19 cellular contexts compared by ENCODE assay signal in genomic region chr2:107595749-107596148, GRCh38.
DNase-seq lines count a peak whose midpoint lies in the region; ATAC-seq, FAIRE-seq and TF ChIP-seq lines count a peak whose summit lies in the region.
"Had no signal": no experiment of that assay in that cellular context is flagged by ENCODE, and none has a peak within 500 bp of the region (broad histone marks: within the 10 kb centered on the region; RNA-seq: fewer than 3 reads in every experiment).

No MANE protein-coding gene starts in this region.

- H3K9me1 ChIP-seq in IMR-90 (ENCODE audit: insufficient read depth, low read length): peaks cover 7% of the 10 kb centered on the region

- no peak overlapping the region for H2AK9ac ChIP-seq in IMR-90 (replicated peaks; ENCODE audit: low read depth, low read length, poor library complexity)

- TF ChIP-seq POLR2A in IMR-90 (IDR thresholded peaks at IDR 0.05; ENCODE audit: low read depth, low read length): no peak

- no peak overlapping the region for H2AK5ac ChIP-seq in IMR-90 (ENCODE audit: low read depth, low read length)

- H3K36me3 ChIP-seq in IMR-90 (ENCODE audit: control insufficient read depth, insufficient read depth, low read length): no peaks in the 10 kb centered on the region
- H3K36me3 ChIP-seq in bronchial epithelial cell (ENCODE audit: control insufficient read depth, insufficient read depth, low read length): no peaks in the 10 kb centered on the region
- H3K36me3 ChIP-seq: BE2C, right atrium auricular region, tibial artery had no signal

- no peak overlapping the region for H3K56ac ChIP-seq in IMR-90 (ENCODE audit: extremely low read depth, insufficient read depth, low read length)

- peak; percentile 51 for ATAC-seq in IMR-90 (ENCODE audit: low read depth)
- ATAC-seq in HG02884 (IDR thresholded peaks at IDR 0.05; ENCODE audit: unreplicated experiment): no peak
- no peak for ATAC-seq in GM21737 (IDR thresholded peaks at IDR 0.05; ENCODE audit: unreplicated experiment)
- ATAC-seq: activated naive CD8-positive, alpha-beta T cell treated with anti-CD3 and anti-CD28 coated beads, Interleukin-2, amount 50 U/mL, for 24 hours; activated T-cell treated with anti-CD3 and anti-CD28 coated beads, Interleukin-2, amount 50 U/mL, for 4 hours; naive thymus-derived CD8-positive, alpha-beta T cell had no signal

- H3K9me3 ChIP-seq in IMR-90 (ENCODE audit: control insufficient read depth, insufficient read depth, low read length): no peaks in the 10 kb centered on the region
- H3K9me3 ChIP-seq: BE2C, right atrium auricular region, tibial artery had no signal

- H3K4me3 ChIP-seq in IMR-90 (ENCODE audit: insufficient read depth, low read depth, low read length) (no peak overlapping the region), bronchial epithelial cell (ENCODE audit: low read depth, low read length) (no peak overlapping the region)
- H3K4me3 ChIP-seq: right atrium auricular region, SK-N-MC, tibial artery had no signal

- peak overlapping the region; percentile 19 to 46; a peak in 2 of 4 replicates for H4K8ac ChIP-seq in IMR-90 (ENCODE audit: low read depth in 2 of 2, low read length in 2 of 2)

- CTCF ChIA-PET in IMR-90 (lab: Yijun Ruan, JAX): no interaction called here

- H3K23ac ChIP-seq in IMR-90 (ENCODE audit: low read depth, low read length): no peak overlapping the region

- intact Hi-C loops in IMR-90 (cut with micrococcal nuclease): no loop called here

- H4K5ac ChIP-seq in IMR-90 (ENCODE audit: low read depth, low read length): peak overlapping the region; percentile 36; the same call in 1 of the 2 replicates

- in situ Hi-C loops in IMR-90 (cut with MboI; ENCODE audit: low sequenced_read_pairs): no loop called here

- 7% methylated on average over 2 of the region's 4 CpGs; no CpG with 5 or more reads in 1 of the 2 experiments for WGBS in IMR-90 (ENCODE audit: extremely low coverage in 2 of 2, insufficient read length in 1 of 2), 2 experiments

- peak; percentile 23 for DNase-seq in AG08396 (ENCODE audit: low spot score)
- peak; percentile 84 for DNase-seq in IMR-90
- peak; percentile 66 for DNase-seq in bronchial epithelial cell (ENCODE audit: low read depth)
- DNase-seq in kidney tubule cell (ENCODE audit: low spot score): peak; percentile 50
- no peak for DNase-seq in DMS114 treated with DMSO at 0.1 percent for 48 hours (lab: John Stamatoyannopoulos, UW; ENCODE audit: unreplicated experiment)
- no peak for DNase-seq in CD1c-positive myeloid dendritic cell (ENCODE audit: extremely low spot score)
- DNase-seq: activated CD4-positive, alpha-beta T cell treated with anti-CD3 and anti-CD28 coated beads, Interleukin-2, amount 10 ng/mL, durations not matched to agents 7 days and 5 days; activated naive CD8-positive, alpha-beta T cell treated with anti-CD3 and anti-CD28 coated beads, Interleukin-2, amount 50 U/mL, for 24 hours; activated T-cell treated with anti-CD3 and anti-CD28 coated beads, Interleukin-2, amount 50 U/mL, for 4 hours; BE2C; cortex of kidney; naive thymus-derived CD8-positive, alpha-beta T cell; NCI-H1092; stimulated activated CD8-positive, alpha-beta memory T cell treated with anti-CD3 and anti-CD28 coated beads, Interleukin-4, amount 100 ng/mL, for 48 hours; tibial artery had no signal

- H3K4me2 ChIP-seq in IMR-90 (ENCODE audit: low read depth, low read length): peak overlapping the region; percentile 67; the same call in 1 of the 2 replicates

- TF ChIP-seq RAD21 in IMR-90 (IDR thresholded peaks at IDR 0.05; ENCODE audit: low read length): no peak

- BruUV-seq in IMR-90 (replicated peaks; lab: Mats Ljungman, UMichigan): no TSS peak

- H4K91ac ChIP-seq in IMR-90 (ENCODE audit: insufficient read depth, low read depth, low read length): no peak overlapping the region

- no peak for FAIRE-seq in bronchial epithelial cell (lab: Jason Lieb, UNC)

- peak overlapping the region; percentile 56; the same call in 1 of the 2 replicates for H3K18ac ChIP-seq in IMR-90 (ENCODE audit: low read depth, low read length)

- no peak overlapping the region; the same call in 2 of the 3 replicates for H2BK15ac ChIP-seq in IMR-90 (ENCODE audit: low read depth, low read length)

- peaks cover 15% of the 10 kb centered on the region for H3K4me1 ChIP-seq in IMR-90 (ENCODE audit: control insufficient read depth, insufficient read depth, low read length)
- H3K4me1 ChIP-seq: BE2C had no signal

- H2BK120ac ChIP-seq in IMR-90 (ENCODE audit: low read depth, low read length): no peak overlapping the region; the same call in 1 of the 2 replicates

- no peak overlapping the region for H2AFZ ChIP-seq in IMR-90 (replicated peaks; ENCODE audit: low read length, poor library complexity)

- peak overlapping the region; percentile 52; the same call in 1 of the 2 replicates for H2BK20ac ChIP-seq in IMR-90 (ENCODE audit: low read depth, low read length)

- no peaks in the 10 kb centered on the region for H4K20me1 ChIP-seq in IMR-90 (ENCODE audit: insufficient read depth, low read length)

- TF ChIP-seq CTCF in IMR-90 (conservative IDR thresholded peaks at IDR 0.05; ENCODE audit: low read depth, low read length): no peak
- no peak for TF ChIP-seq CTCF in bronchial epithelial cell (IDR thresholded peaks at IDR 0.05; ENCODE audit: insufficient read depth, low read length, severe bottlenecking)

- H3K27ac ChIP-seq in IMR-90 (ENCODE audit: insufficient read depth, low read length): peak overlapping the region; percentile 56; the same call in 1 of the 2 replicates
- H3K27ac ChIP-seq: right atrium auricular region, SK-N-MC, tibial artery had no signal

- H3K27me3 ChIP-seq in IMR-90 (ENCODE audit: control insufficient read depth, insufficient read depth, low read length) (no peaks in the 10 kb centered on the region), bronchial epithelial cell (ENCODE audit: control insufficient read depth, insufficient read depth, low read length) (no peaks in the 10 kb centered on the region)
- H3K27me3 ChIP-seq: BE2C, right atrium auricular region, tibial artery had no signal

- no peak overlapping the region for H3K9ac ChIP-seq in IMR-90 (ENCODE audit: low read depth, low read length)

- H3K4ac ChIP-seq in IMR-90 (ENCODE audit: low read depth, low read length): no peak overlapping the region; the same call in 1 of the 2 replicates

- dilution Hi-C loops in IMR-90 (cut with HindIII; ENCODE audit: low sequenced_read_pairs, unreplicated experiment): no loop called here

- H3K14ac ChIP-seq in IMR-90 (replicated peaks; ENCODE audit: low read depth, low read length): 0 out of 2 replicates have a peak overlapping the region, but pooled peaks have one; percentile 12

- POLR2A ChIA-PET in IMR-90 (lab: Charles Lee; ENCODE audit: unreplicated experiment): no interaction called here

- peak overlapping the region; percentile 85 for H2BK5ac ChIP-seq in IMR-90 (ENCODE audit: low read depth, low read length, poor library complexity, severe bottlenecking)

- H3K79me1 ChIP-seq in IMR-90 (ENCODE audit: low read depth in 1 of 2, low read length in 2 of 2): no peaks in the 10 kb centered on the region

TF ChIP-seq in IMR-90, 13 proteins besides CTCF, POLR2A, EP300 and RAD21:
- TF ChIP-seq ELK1 (IDR thresholded peaks at IDR 0.05; ENCODE audit: borderline replicate concordance, low read depth, low read length) (no peak), BHLHE40 (IDR thresholded peaks at IDR 0.05; ENCODE audit: low read depth, low read length) (peak; percentile 9; the same call in 1 of the 2 replicates), FOS (IDR thresholded peaks at IDR 0.05; ENCODE audit: low read depth, low read length) (0 out of 2 replicates have a peak, but pooled peaks have one; percentile 6)

Comparison
In these comparisons a context has a peak if more than half of its experiments do, and no peak if none do; other contexts are left out.
1. DNase-seq: peak in AG08396 (single experiment), IMR-90 (single experiment), bronchial epithelial cell (single experiment) and kidney tubule cell (single experiment); none in DMS114 treated with DMSO at 0.1 percent for 48 hours (single experiment) and CD1c-positive myeloid dendritic cell (single experiment).